ENCODE assay signal across 24 cellular contexts in the genomic region with DNA sequence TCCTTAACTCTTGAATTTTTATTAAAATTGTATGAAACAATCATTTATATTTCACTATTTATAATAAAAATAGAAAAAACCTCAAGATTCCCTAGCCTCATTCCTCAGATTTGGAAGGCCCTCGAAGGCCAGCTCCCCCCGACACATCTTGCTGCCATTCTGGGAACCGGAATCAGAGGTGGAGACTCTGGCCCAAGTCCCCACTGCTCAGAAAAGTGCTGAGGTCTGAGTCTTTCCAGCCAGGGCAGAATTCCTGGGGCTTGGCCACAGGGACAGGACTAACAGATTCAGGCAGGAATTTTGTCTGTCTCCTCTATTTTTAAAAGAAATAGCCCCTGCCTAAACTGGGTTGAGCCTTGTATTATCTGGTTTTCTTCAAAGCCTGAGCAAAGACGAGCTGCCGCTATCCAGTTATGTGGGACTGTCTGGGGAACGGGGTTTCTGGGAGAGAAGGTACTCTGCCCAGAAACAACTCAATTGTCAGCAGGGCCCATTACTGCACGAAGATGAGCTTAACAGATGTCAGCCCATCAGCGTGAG.
DNase-seq lines count a peak whose midpoint lies in the region; ATAC-seq and TF ChIP-seq lines count a peak whose summit lies in the region.
"Had no signal": no experiment of that assay in that cellular context is flagged by ENCODE, and none has a peak within 500 bp of the region (broad histone marks: within the 10 kb centered on the region; RNA-seq: fewer than 3 reads in every experiment).

No MANE protein-coding gene starts in this region.

- TF ChIP-seq CTCF in heart left ventricle (IDR thresholded peaks at IDR 0.05) (no peak), left lung (IDR thresholded peaks at IDR 0.05) (no peak), upper lobe of right lung (IDR thresholded peaks at IDR 0.05) (no peak), WERI-Rb-1 (IDR thresholded peaks at IDR 0.05; ENCODE audit: low read depth, low read length) (no peak)

- H3K27ac ChIP-seq in heart left ventricle (no peak overlapping the region), left lung (peak overlapping the region; percentile 62 to 81), upper lobe of right lung (peak overlapping the region; percentile 45), WERI-Rb-1 (no peak overlapping the region)

- H3K27me3 ChIP-seq in heart left ventricle (peaks cover 0 to 10% (median 0%) of the 10 kb centered on the region in 9 donors), left lung (peaks cover 0 to 25% of the 10 kb centered on the region in 2 donors), upper lobe of right lung (no peaks in the 10 kb centered on the region), WERI-Rb-1 (ENCODE audit: insufficient read depth, low read depth, severe bottlenecking) (no peaks in the 10 kb centered on the region)
- H3K27me3 ChIP-seq: BE2C, MG63 had no signal

- H3K4me3 ChIP-seq in heart left ventricle (no peak overlapping the region), left lung (no peak overlapping the region), upper lobe of right lung (no peak overlapping the region), WERI-Rb-1 (ENCODE audit: low read depth, low read length) (no peak overlapping the region)
- H3K4me3 ChIP-seq: HAP-1, MG63 had no signal

- WGBS in heart left ventricle, 4 donors = 39 to 61% (median 55%) methylated on average over 8 of the region's 8 CpGs

- H3K9me3 ChIP-seq in heart left ventricle (no peaks in the 10 kb centered on the region), left lung (no peaks in the 10 kb centered on the region), upper lobe of right lung (no peaks in the 10 kb centered on the region), WERI-Rb-1 (ENCODE audit: severe bottlenecking) (no peaks in the 10 kb centered on the region)
- H3K9me3 ChIP-seq: BE2C, HAP-1, MG63 had no signal

- peak; percentile 41 for ATAC-seq in left ventricle myocardium superior
- no peak for ATAC-seq in heart left ventricle
- no peak for ATAC-seq in left lung
- peak; percentile 71 for ATAC-seq in sciatic nerve
- no peak for ATAC-seq in upper lobe of right lung
- ATAC-seq in HG03045 (IDR thresholded peaks at IDR 0.05; ENCODE audit: unreplicated experiment) = no peak

- TF ChIP-seq POLR2A in heart left ventricle (IDR thresholded peaks at IDR 0.05) = no peak

- H3K36me3 ChIP-seq in heart left ventricle (no peaks in the 10 kb centered on the region), left lung (no peaks in the 10 kb centered on the region), upper lobe of right lung (no peaks in the 10 kb centered on the region), WERI-Rb-1 (no peaks in the 10 kb centered on the region)
- H3K36me3 ChIP-seq: BE2C, HAP-1, MG63 had no signal

- intact Hi-C loops in left ventricle myocardium superior (cut with micrococcal nuclease) (no loop called here), heart left ventricle (cut with DNase I) (no loop called here), left lung (cut with DNase I) (no loop called here), sciatic nerve (cut with DNase I) (no loop called here), upper lobe of right lung (cut with DNase I) (no loop called here)

- H3K4me1 ChIP-seq in heart left ventricle (peaks cover 0 to 5% (median 0%) of the 10 kb centered on the region in 12 donors), left lung (peaks cover 11 to 20% of the 10 kb centered on the region in 2 donors), upper lobe of right lung (peaks cover 21% of the 10 kb centered on the region)
- H3K4me1 ChIP-seq: BE2C, HAP-1 had no signal

- DNase-seq in left ventricle myocardium superior = no peak
- DNase-seq in heart left ventricle = no peak
- no peak for DNase-seq in left lung
- DNase-seq in sciatic nerve (ENCODE audit: low spot score) = no peak
- DNase-seq in upper lobe of right lung = no peak
- no peak for DNase-seq in WERI-Rb-1
- DNase-seq in DMS 273 treated with DMSO at 0.1 percent for 48 hours (lab: John Stamatoyannopoulos, UW) = no peak
- DNase-seq: 8988T, ACHN, BE2C, Calu3, DMS153, GOT3, IMR-90, KG1, MG63, NCI-H1105 treated with DMSO at 0.1 percent for 48 hours, NCI-H146, NCI-H1930, NCI-H446, NCI-H524 treated with DMSO at 0.1 percent for 48 hours, NCI-H774 had no signal

Comparison
In these comparisons a context has a peak if more than half of its experiments do, and no peak if none do; other contexts are left out.
1. ATAC-seq: peak in left ventricle myocardium superior (single experiment) and sciatic nerve (single experiment); none in heart left ventricle (0 of 4), left lung (single experiment), upper lobe of right lung (single experiment) and HG03045 (single experiment).
2. H3K27ac ChIP-seq: peak in left lung (2 of 2) and upper lobe of right lung (single experiment); none in heart left ventricle (0 of 12) and WERI-Rb-1 (single experiment).